21 cellular contexts compared by ENCODE assay signal in the genomic region with DNA sequence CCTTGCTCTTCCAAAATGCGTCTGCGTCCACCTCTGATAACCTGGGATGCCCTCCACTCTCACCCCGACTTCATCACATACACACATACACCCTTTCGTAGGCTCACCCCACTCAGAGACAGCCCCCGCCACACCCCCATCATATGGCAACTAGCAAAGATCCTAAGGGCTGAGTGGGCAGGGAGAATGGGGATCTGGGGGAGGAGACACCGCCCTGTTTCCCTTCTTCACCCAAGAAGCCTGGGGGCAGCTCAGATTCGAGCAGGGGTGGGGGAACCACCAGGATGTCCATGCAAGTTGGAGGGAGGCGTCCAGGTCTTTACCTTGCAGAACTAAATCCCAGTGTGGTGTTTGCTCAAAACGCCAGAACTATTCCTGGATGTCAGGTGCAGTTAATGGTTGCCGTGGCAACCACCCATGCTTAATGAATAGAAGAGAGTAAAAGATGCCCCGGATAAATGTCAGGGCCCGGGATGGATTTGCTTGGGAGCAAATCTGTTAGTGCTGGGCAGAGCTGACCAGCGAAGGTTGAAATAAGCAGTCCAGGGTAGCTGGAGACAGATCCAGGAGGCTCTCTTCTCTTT.
A peak's percentile ranks its signal among the peaks of the same experiment; 100 is the strongest.
DNase-seq lines count a peak whose midpoint lies in the region; ATAC-seq and TF ChIP-seq lines count a peak whose summit lies in the region.
"Had no signal": no experiment of that assay in that cellular context is flagged by ENCODE, and none has a peak within 500 bp of the region (broad histone marks: within the 10 kb centered on the region; RNA-seq: fewer than 3 reads in every experiment).

No MANE protein-coding gene starts in this region.

- peaks cover 2% of the 10 kb centered on the region for H3K9me3 Mint-ChIP-seq in glutamatergic neuron (ENCODE audit: unreplicated experiment)

- ATAC-seq in GM21717 (IDR thresholded peaks at IDR 0.05; ENCODE audit: unreplicated experiment), result no peak
- ATAC-seq: HCT116, SK-N-SH treated with all-trans-retinoic acid at 6 μM for 48 hours had no signal

- CTCF ChIA-PET in HEK293 (lab: Yijun Ruan, JAX), result no interaction called here

- H3K27ac ChIP-seq in HEK293 (ENCODE audit: extremely low read depth, low read depth, low read length), result no peak overlapping the region
- H3K27ac ChIP-seq: PC-9, RWPE1 had no signal

- DNase-seq in G401 (ENCODE audit: low spot score) (peak; percentile 1), glutamatergic neuron (peak; percentile 18), nucleus accumbens (lab: John Stamatoyannopoulos, UW) (peak in 31 of 56 donors; percentile 4 to 72 (median 27)), SIG-M5 (lab: John Stamatoyannopoulos, UW) (no peak), RKO (ENCODE audit: low spot score) (no peak)
- DNase-seq: BE2C, EL, GOT3, Karpas-422, MV-4-11, NCI-H2029, NCI-H2171 treated with DMSO at 0.1 percent for 48 hours, NCI-H524 treated with DMSO at 0.1 percent for 48 hours, PC-9, SHP77 treated with DMSO at 0.1 percent for 48 hours had no signal

- no peak overlapping the region for H3K4me3 ChIP-seq in HEK293 (ENCODE audit: low read depth, low read length)
- H3K4me3 ChIP-seq: PC-9 had no signal

- H3K27ac Mint-ChIP-seq in glutamatergic neuron (ENCODE audit: unreplicated experiment), result no peak overlapping the region
- H3K27ac Mint-ChIP-seq: IgD-negative memory B cell had no signal

- in situ Hi-C loops in G401 (cut with HindIII; ENCODE audit: low sequenced_read_pairs), result no loop called here

- H3K36me3 ChIP-seq in HEK293 (ENCODE audit: control insufficient read depth in 2 of 2, insufficient read depth in 1 of 2, low read length in 2 of 2), result no peaks in the 10 kb centered on the region
- H3K36me3 ChIP-seq: BE2C had no signal

- POLR2A ChIA-PET in HEK293 (lab: Yijun Ruan, JAX), result no interaction called here

- peaks cover 7% of the 10 kb centered on the region for H3K27me3 Mint-ChIP-seq in glutamatergic neuron (ENCODE audit: unreplicated experiment)

- H3K4me3 Mint-ChIP-seq in glutamatergic neuron (ENCODE audit: unreplicated experiment), result no peak overlapping the region
- H3K4me3 Mint-ChIP-seq: IgD-negative memory B cell had no signal

- no peak for TF ChIP-seq CTCF in HEK293 (tag by site-specific recombination; IDR thresholded peaks at IDR 0.05)
- no peak for TF ChIP-seq CTCF in glutamatergic neuron (IDR thresholded peaks at IDR 0.05; ENCODE audit: partially characterized antibody, unreplicated experiment)

- H3K4me1 Mint-ChIP-seq in glutamatergic neuron (ENCODE audit: low read depth, unreplicated experiment), result peaks cover 8% of the 10 kb centered on the region
- H3K4me1 Mint-ChIP-seq: IgD-negative memory B cell had no signal

- H3K9me3 ChIP-seq in HEK293 (ENCODE audit: control insufficient read depth, insufficient read depth, low read depth, low read length), result no peaks in the 10 kb centered on the region
- H3K9me3 ChIP-seq: BE2C had no signal

- H3K4me1 ChIP-seq in HEK293 (ENCODE audit: control insufficient read depth, insufficient read depth, low read length), result no peaks in the 10 kb centered on the region
- H3K4me1 ChIP-seq: BE2C had no signal

- H3K36me3 Mint-ChIP-seq in glutamatergic neuron (ENCODE audit: unreplicated experiment), result no peaks in the 10 kb centered on the region
- H3K36me3 Mint-ChIP-seq: IgD-negative memory B cell had no signal

TF ChIP-seq in HEK293, 187 proteins besides CTCF, POLR2A, EP300 and RAD21:
- no peak for TF ChIP-seq ZFP41 (tag by site-specific recombination; IDR thresholded peaks at IDR 0.05; ENCODE audit: borderline replicate concordance)
- no peak for TF ChIP-seq ZNF560 (tag by site-specific recombination; IDR thresholded peaks at IDR 0.05; ENCODE audit: borderline replicate concordance)
- TF ChIP-seq ZNF621 (tag by site-specific recombination; IDR thresholded peaks at IDR 0.05), result no peak
- TF ChIP-seq ZFHX2 (tag by site-specific recombination; conservative IDR thresholded peaks at IDR 0.05), result peak; percentile 45; the same call in 1 of the 2 replicates
- no peak for TF ChIP-seq ZNF548 (tag by site-specific recombination; IDR thresholded peaks at IDR 0.05)
- no peak for TF ChIP-seq SETDB1 (IDR thresholded peaks at IDR 0.05; ENCODE audit: insufficient read length, low read length)
- no peak for TF ChIP-seq ZNF394 (tag by site-specific recombination; IDR thresholded peaks at IDR 0.05; ENCODE audit: borderline replicate concordance)
- peak; percentile 82 for TF ChIP-seq EGR2 (tag by site-specific recombination; IDR thresholded peaks at IDR 0.05; ENCODE audit: low read depth)
- TF ChIP-seq ZNF354C (tag by site-specific recombination; IDR thresholded peaks at IDR 0.05; ENCODE audit: borderline replicate concordance, low read depth), result no peak
- no peak for TF ChIP-seq ZNF473 (tag by site-specific recombination; IDR thresholded peaks at IDR 0.05)
- no peak for TF ChIP-seq ZNF37A (tag by site-specific recombination; IDR thresholded peaks at IDR 0.05)

Comparison
In these comparisons a context has a peak if more than half of its experiments do, and no peak if none do; other contexts are left out.
1. DNase-seq: peak in G401 (single experiment), glutamatergic neuron (single experiment) and nucleus accumbens (31 of 56); none in SIG-M5 (single experiment) and RKO (single experiment).